ENCODE assay signal across 8 cellular contexts in genomic region chr4:150010525-150011126, GRCh38.
DNase-seq lines count a peak whose midpoint lies in the region; ATAC-seq and TF ChIP-seq lines count a peak whose summit lies in the region.

No MANE protein-coding gene starts in this region.

- TF ChIP-seq POLR2A in NB4 (IDR thresholded peaks at IDR 0.05; ENCODE audit: extremely low read depth, insufficient read length): no peak

- H3K27ac ChIP-seq in CD4-positive, alpha-beta T cell (ENCODE audit: low read depth, low read length): no peak overlapping the region

- H3K36me3 Mint-ChIP-seq in CD4-positive, alpha-beta T cell (ENCODE audit: low read depth): no peaks in the 10 kb centered on the region

- H3K4me3 Mint-ChIP-seq in CD4-positive, alpha-beta T cell: no peak overlapping the region

- POLR2A ChIA-PET in CD4-positive, alpha-beta T cell (lab: Charles Lee): no interaction called here

- intact Hi-C loops in CD4-positive, alpha-beta T cell (cut with DNase I, micrococcal nuclease): no loop called here

- no peaks in the 10 kb centered on the region for H3K9me3 ChIP-seq in CD4-positive, alpha-beta T cell (ENCODE audit: control insufficient read depth, low read length)

- CTCF ChIA-PET in CD4-positive, alpha-beta T cell (lab: Charles Lee): no interaction called here

- H3K9me3 Mint-ChIP-seq in CD4-positive, alpha-beta T cell: no peaks in the 10 kb centered on the region

- DNase-seq in DMS114 treated with DMSO at 0.1 percent for 48 hours (lab: John Stamatoyannopoulos, UW; ENCODE audit: unreplicated experiment) (peak; percentile 47), NB4 (ENCODE audit: low read depth) (peak; percentile 38), SKM-1 (lab: John Stamatoyannopoulos, UW; ENCODE audit: unreplicated experiment) (peak; percentile 28), glomerular endothelial cell (ENCODE audit: extremely low read depth, low read depth, low spot score) (peak; percentile 47), renal cortical epithelial cell (ENCODE audit: low read depth) (peak; percentile 75)
- no peak for DNase-seq in CD4-positive, alpha-beta T cell

- ATAC-seq in GM21423 (IDR thresholded peaks at IDR 0.05; ENCODE audit: unreplicated experiment): peak; percentile 70
- ATAC-seq in GM21528 (IDR thresholded peaks at IDR 0.05; ENCODE audit: low FRiP score, unreplicated experiment): no peak
- no peak for ATAC-seq in CD4-positive, alpha-beta T cell (ENCODE audit: poor library complexity)

- no peak overlapping the region for H3K4me3 ChIP-seq in NB4 (ENCODE audit: low read depth, low read length)

- peaks cover 9% of the 10 kb centered on the region for H3K27me3 Mint-ChIP-seq in CD4-positive, alpha-beta T cell

- no peaks in the 10 kb centered on the region for H3K4me1 Mint-ChIP-seq in CD4-positive, alpha-beta T cell (ENCODE audit: low read depth)

- H3K27me3 ChIP-seq in CD4-positive, alpha-beta T cell (ENCODE audit: control insufficient read depth, insufficient read depth, low read length): peaks cover 24% of the 10 kb centered on the region

- H3K27ac Mint-ChIP-seq in CD4-positive, alpha-beta T cell: no peak overlapping the region

- peak; percentile 47 for TF ChIP-seq CTCF in NB4 (IDR thresholded peaks at IDR 0.05; ENCODE audit: low read depth, low read length)
- no peak for TF ChIP-seq CTCF in CD4-positive, alpha-beta T cell (IDR thresholded peaks at IDR 0.05)

Comparison
In these comparisons a context has a peak if more than half of its experiments do, and no peak if none do; other contexts are left out.
1. DNase-seq: peak in DMS114 treated with DMSO at 0.1 percent for 48 hours (single experiment), NB4 (single experiment), SKM-1 (single experiment), glomerular endothelial cell (single experiment) and renal cortical epithelial cell (single experiment); none in CD4-positive, alpha-beta T cell (0 of 10).